ENCODE assay signal across 9 cellular contexts in the genomic region with DNA sequence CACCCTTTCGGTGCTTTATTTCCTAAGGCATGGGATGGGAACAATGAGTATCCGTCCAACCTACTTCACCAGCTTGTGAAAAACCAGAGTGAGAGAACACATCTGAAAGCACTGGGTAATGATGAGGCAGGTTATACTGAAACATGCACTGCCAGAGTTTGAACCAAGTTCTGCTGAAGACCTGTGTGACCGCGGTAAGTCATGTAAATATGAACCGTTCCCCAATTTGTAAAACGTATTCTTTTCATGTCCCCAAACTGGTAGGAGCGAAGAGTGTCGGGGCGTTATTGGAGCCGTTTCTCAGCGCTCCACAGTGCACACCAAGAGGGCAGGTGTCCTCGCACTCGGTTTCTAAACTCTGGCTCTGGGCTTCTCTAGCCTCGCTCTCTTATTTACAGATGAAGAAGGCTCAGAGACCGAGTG. TPM values are rescaled to one million over a fixed set of nuclear protein-coding genes. Genes with fewer than 3 reads are reported as not detected.
DNase-seq lines count a peak whose midpoint lies in the region; ATAC-seq and FAIRE-seq lines count a peak whose summit lies in the region.
"Had no signal": no experiment of that assay in that cellular context is flagged by ENCODE, and none has a peak within 500 bp of the region (broad histone marks: within the 10 kb centered on the region; RNA-seq: fewer than 3 reads in every experiment).

No MANE protein-coding gene starts in this region.

- H3K4me3 ChIP-seq in ACC112 (ENCODE audit: low read depth, low read length) (peak overlapping the region; percentile 95), mesodermal cell (ENCODE audit: extremely low read depth, insufficient read depth, low read length, poor library complexity, severe bottlenecking) (peak overlapping the region; percentile 79)

- peak; percentile 6 for ATAC-seq in HG03354 (IDR thresholded peaks at IDR 0.05; ENCODE audit: poor library complexity, severe bottlenecking, unreplicated experiment)

- H2AFZ ChIP-seq in ACC112 (ENCODE audit: low read length, unreplicated experiment) = peak overlapping the region; percentile 100

- H3K27ac ChIP-seq in ACC112 (ENCODE audit: low read depth, low read length) (peak overlapping the region; percentile 79), cingulate gyrus (ENCODE audit: low read depth, low read length) (peak overlapping the region; percentile 98), mesodermal cell (ENCODE audit: low read depth, low read length, severe bottlenecking) (peak overlapping the region; percentile 25)

- H3K36me3 ChIP-seq in ACC112 (ENCODE audit: insufficient read depth, low read length) (peaks cover 11% of the 10 kb centered on the region; the same call in 1 of the 2 replicates), mesodermal cell (ENCODE audit: control insufficient read depth, insufficient read depth, low read length) (peaks cover 32% of the 10 kb centered on the region)

- H3K27me3 ChIP-seq in ACC112 (ENCODE audit: insufficient read depth, low read length) = no peaks in the 10 kb centered on the region

- FAIRE-seq in urothelium cell line (lab: Jason Lieb, UNC) = no peak

- H3K4me1 ChIP-seq in ACC112 (ENCODE audit: control insufficient read depth, insufficient read depth, low read length, unreplicated experiment) (peaks cover 7% of the 10 kb centered on the region), mesodermal cell (ENCODE audit: control insufficient read depth, insufficient read depth, low read length, poor library complexity, severe bottlenecking) (peaks cover 4% of the 10 kb centered on the region)

- WGBS in mesodermal cell (ENCODE audit: insufficient coverage in 2 of 2), 2 experiments = 80 to 87% methylated on average over 14 to 15 of the region's 15 CpGs

- H3K9me3 ChIP-seq in mesodermal cell (ENCODE audit: control insufficient read depth, low read length) = peaks cover 5% of the 10 kb centered on the region

- H3K79me2 ChIP-seq in ACC112 (ENCODE audit: control insufficient read depth, insufficient read depth, low read length, unreplicated experiment) = peaks cover 20% of the 10 kb centered on the region

- DNase-seq in NCI-H1417 treated with DMSO at 0.1 percent for 48 hours (lab: John Stamatoyannopoulos, UW) = no peak
- no peak for DNase-seq in urothelium cell line (ENCODE audit: low spot score)
- DNase-seq in mesenteric fat pad (ENCODE audit: low spot score) = no peak
- no peak for DNase-seq in DMS 273 treated with DMSO at 0.1 percent for 48 hours (lab: John Stamatoyannopoulos, UW)

RNA-seq across cellular contexts. Expression of gene NGDN, which starts 0.8 kb away (rescaled TPM):
- 41.8 TPM for polyA plus RNA-seq in mesodermal cell (2013, experiment 1 of 2)
- 43.1 TPM for polyA plus RNA-seq in mesodermal cell (2013, experiment 2 of 2)
- total RNA-seq in mesenteric fat pad = 29.7 TPM

RNA-seq across cellular contexts. Expression of gene MYH7, which starts 33.3 kb away (rescaled TPM):
- 0.15 TPM for polyA plus RNA-seq in mesodermal cell (2013, experiment 1 of 2)
- 0.25 TPM for polyA plus RNA-seq in mesodermal cell (2013, experiment 2 of 2)
- not detected for total RNA-seq in mesenteric fat pad
- total RNA-seq: T-cell had no signal

Comparison
In these comparisons a context has a peak if more than half of its experiments do, and no peak if none do; other contexts are left out.
1. H3K27ac ChIP-seq: peak in every context shown above with its lines; median percentile 98 in cingulate gyrus; 79 in ACC112; 25 in mesodermal cell.